8 cellular contexts compared by ENCODE assay signal in the genomic region with DNA sequence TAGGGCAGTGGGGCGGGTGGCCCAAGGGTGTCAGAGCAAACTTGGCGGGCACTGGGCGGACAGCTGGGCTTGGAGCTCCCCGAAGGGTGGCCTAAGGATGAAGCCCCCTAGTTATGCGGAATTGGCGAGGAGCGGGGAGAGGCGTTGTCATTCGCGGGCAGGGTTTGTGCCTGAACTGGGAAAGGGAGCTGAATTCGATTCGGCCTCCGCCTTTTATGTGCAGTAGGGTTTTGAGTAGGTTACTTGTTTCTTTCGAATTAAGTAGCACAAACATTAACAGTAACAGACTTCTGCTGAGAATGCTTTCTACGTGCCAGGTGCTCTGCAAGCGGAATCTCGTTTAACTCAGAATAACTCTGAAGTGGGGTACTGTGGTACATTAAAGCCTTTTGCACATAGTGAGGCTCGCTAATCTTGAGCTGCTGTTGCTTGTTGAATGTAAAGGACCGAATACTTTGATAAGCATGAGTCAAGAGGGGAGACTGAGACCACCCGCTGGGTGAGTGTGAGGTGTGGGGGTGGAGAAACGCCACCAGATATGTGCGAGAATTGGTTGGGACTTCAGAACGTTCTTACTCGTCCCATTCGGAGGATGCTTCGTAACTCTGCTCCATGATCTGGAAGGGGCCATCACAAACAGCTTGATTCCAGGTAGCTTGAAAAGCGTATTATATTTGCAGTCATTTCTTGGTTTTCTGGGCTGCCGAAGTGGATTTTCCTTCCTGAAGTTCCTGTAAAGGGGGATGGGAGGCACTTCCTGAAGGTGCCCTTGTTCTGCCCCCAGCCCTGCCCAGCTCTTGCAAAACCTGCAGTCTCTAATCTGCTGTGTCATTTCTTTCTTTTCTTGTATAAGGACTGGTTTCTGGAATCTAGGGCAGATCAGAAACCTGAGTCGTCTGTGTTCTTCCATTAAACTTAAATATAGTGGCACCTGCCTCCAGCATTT. TPM values are rescaled to one million over a fixed set of nuclear protein-coding genes. Genes with fewer than 3 reads are reported as not detected.
A peak's percentile ranks its signal among the peaks of the same experiment; 100 is the strongest.
DNase-seq lines count a peak whose midpoint lies in the region; ATAC-seq and TF ChIP-seq lines count a peak whose summit lies in the region.

No MANE protein-coding gene starts in this region.

- H3K4me3 Mint-ChIP-seq in naive thymus-derived CD4-positive, alpha-beta T cell: peak overlapping the region; percentile 95 to 99 (median 96)

- H3K4me1 ChIP-seq in duodenal mucosa (ENCODE audit: control insufficient read depth in 1 of 2, insufficient read depth in 2 of 2, low read length in 2 of 2): peaks cover 21 to 25% of the 10 kb centered on the region in 2 donors
- peaks cover 16 to 20% of the 10 kb centered on the region in 2 donors for H3K4me1 ChIP-seq in naive thymus-derived CD4-positive, alpha-beta T cell (ENCODE audit: control insufficient read depth in 2 of 2, insufficient read depth in 2 of 2, low read length in 2 of 2)

- CTCF ChIA-PET in RWPE1 (lab: Yijun Ruan, JAX): interaction anchor here (0.5 to 1.8 kb wide), 20 partner anchors 11 to 407 kb away, joined by 3 to 17 read pairs (median 4); a partner anchor contains a TSS
- CTCF ChIA-PET in naive thymus-derived CD4-positive, alpha-beta T cell (lab: Charles Lee): interaction anchor here (0.6 to 3.7 kb wide), 9 partner anchors 11 to 170 kb away, joined by 3 to 24 read pairs (median 4); a partner anchor contains a TSS

- TF ChIP-seq CTCF in RWPE1 (conservative IDR thresholded peaks at IDR 0.05; ENCODE audit: low read depth): no peak

- POLR2A ChIA-PET in RWPE1 (lab: Yijun Ruan, JAX; ENCODE audit: low non-redundant PET): interaction anchor here (0.6 to 1.2 kb wide), 6 partner anchors 11 to 864 kb away, joined by 4 to 8 read pairs (median 5); a partner anchor contains a TSS
- POLR2A ChIA-PET in naive thymus-derived CD4-positive, alpha-beta T cell (lab: Charles Lee): interaction anchor here (0.8 to 5.7 kb wide), 18 partner anchors 8 to 652 kb away, joined by 3 to 93 read pairs (median 4); a partner anchor contains a TSS

- no peaks in the 10 kb centered on the region for H3K27me3 ChIP-seq in duodenal mucosa (ENCODE audit: control insufficient read depth in 1 of 2, insufficient read depth in 2 of 2, low read length in 2 of 2)
- no peaks in the 10 kb centered on the region for H3K27me3 ChIP-seq in naive thymus-derived CD4-positive, alpha-beta T cell (ENCODE audit: control insufficient read depth in 2 of 2, insufficient read depth in 2 of 2, low read length in 2 of 2)

- peak overlapping the region; percentile 94 to 99 (median 96) for H3K27ac Mint-ChIP-seq in naive thymus-derived CD4-positive, alpha-beta T cell

- peaks cover 0 to 4% (median 0%) of the 10 kb centered on the region in 11 donors for H3K9me3 Mint-ChIP-seq in naive thymus-derived CD4-positive, alpha-beta T cell

- H3K4me1 Mint-ChIP-seq in naive thymus-derived CD4-positive, alpha-beta T cell: peaks cover 12 to 38% (median 27%) of the 10 kb centered on the region in 7 donors

- ATAC-seq in Right ventricle myocardium inferior: no peak
- ATAC-seq in left ventricle myocardium superior: no peak
- ATAC-seq in naive thymus-derived CD4-positive, alpha-beta T cell: no peak
- ATAC-seq in HG03565 (IDR thresholded peaks at IDR 0.05; ENCODE audit: unreplicated experiment): no peak
- ATAC-seq in GM18867 (IDR thresholded peaks at IDR 0.05; ENCODE audit: unreplicated experiment): no peak

- peak overlapping the region; percentile 80 for H3K27ac ChIP-seq in RWPE1
- peak overlapping the region; percentile 91 for H3K27ac ChIP-seq in duodenal mucosa (ENCODE audit: low read depth, low read length)
- peak overlapping the region; percentile 91 for H3K27ac ChIP-seq in naive thymus-derived CD4-positive, alpha-beta T cell (ENCODE audit: low read depth, low read length)

- peaks cover 0 to 15% (median 0%) of the 10 kb centered on the region in 5 donors for H3K36me3 Mint-ChIP-seq in naive thymus-derived CD4-positive, alpha-beta T cell

- intact Hi-C loops in Right ventricle myocardium inferior (cut with DNase I) (loop anchor here (5.0 to 10.0 kb wide), 5 partner anchors 34 to 392 kb away; a partner anchor contains a TSS), left ventricle myocardium superior (cut with micrococcal nuclease) (no loop called here)
- intact Hi-C loops in naive thymus-derived CD4-positive, alpha-beta T cell (cut with micrococcal nuclease): loop anchor here in 1 of 2 donors (5.0 kb wide), 1 partner anchor 921 kb away; a partner anchor contains a TSS

- peak overlapping the region; percentile 98 to 99 for H3K4me3 ChIP-seq in duodenal mucosa (ENCODE audit: low read depth in 1 of 2, low read length in 2 of 2)
- peak overlapping the region; percentile 89 for H3K4me3 ChIP-seq in naive thymus-derived CD4-positive, alpha-beta T cell (ENCODE audit: low read length)

- H3K36me3 ChIP-seq in duodenal mucosa (ENCODE audit: control insufficient read depth in 1 of 2, insufficient read depth in 2 of 2, low read length in 2 of 2): peaks cover 18 to 34% of the 10 kb centered on the region in 2 donors
- peaks cover 4 to 41% (median 5%) of the 10 kb centered on the region in 3 experiments for H3K36me3 ChIP-seq in naive thymus-derived CD4-positive, alpha-beta T cell (ENCODE audit: control insufficient read depth in 2 of 3, insufficient read depth in 3 of 3, low read length in 3 of 3)

- peak; percentile 74 for DNase-seq in Right ventricle myocardium inferior (ENCODE audit: missing footprints)
- DNase-seq in left ventricle myocardium superior: no peak
- peak; percentile 34 for DNase-seq in RWPE1 (ENCODE audit: low spot score)
- DNase-seq in naive thymus-derived CD4-positive, alpha-beta T cell: peak in 1 of 9 donors; percentile 14
- no peak for DNase-seq in NCI-H128 (lab: John Stamatoyannopoulos, UW; ENCODE audit: unreplicated experiment)

- peaks cover 0 to 3% (median 0%) of the 10 kb centered on the region in 5 donors for H3K27me3 Mint-ChIP-seq in naive thymus-derived CD4-positive, alpha-beta T cell

- H3K9ac ChIP-seq in duodenal mucosa (ENCODE audit: low read depth in 1 of 2, low read length in 2 of 2): peak overlapping the region; percentile 94 to 99

- H3K9me3 ChIP-seq in duodenal mucosa (ENCODE audit: control insufficient read depth in 1 of 2, low read length in 2 of 2): no peaks in the 10 kb centered on the region
- no peaks in the 10 kb centered on the region for H3K9me3 ChIP-seq in naive thymus-derived CD4-positive, alpha-beta T cell (ENCODE audit: control insufficient read depth in 2 of 3, low read length in 3 of 3)

RNA-seq across cellular contexts. Expression of a gene that starts 0.9 kb away (rescaled TPM):
- 65.4 TPM for total RNA-seq in Right ventricle myocardium inferior
- total RNA-seq in left ventricle myocardium superior: 53.4 TPM
- total RNA-seq in naive thymus-derived CD4-positive, alpha-beta T cell: 100 to 1,000 TPM in 1 of 5 experiments, 10 to 100 TPM in 4; 47.9 to 100 (median 53.1) TPM
- polyA plus RNA-seq in naive thymus-derived CD4-positive, alpha-beta T cell: 100 to 1,000 TPM; 104 to 153 TPM

RNA-seq across cellular contexts. Expression of a gene that starts 33.0 kb away (rescaled TPM):
- total RNA-seq in Right ventricle myocardium inferior: 4.5 TPM
- 7.6 TPM for total RNA-seq in left ventricle myocardium superior
- total RNA-seq in naive thymus-derived CD4-positive, alpha-beta T cell: 10 to 100 TPM; 35.6 to 44.3 (median 40.7) TPM
- 10 to 100 TPM; 32.1 to 37.7 TPM for polyA plus RNA-seq in naive thymus-derived CD4-positive, alpha-beta T cell

RNA-seq across cellular contexts. Expression of a gene that starts 39.6 kb away (rescaled TPM):
- total RNA-seq in Right ventricle myocardium inferior (0.30 TPM), left ventricle myocardium superior (0.47 TPM)
- 10 to 100 TPM; 28.3 to 80.7 (median 29.7) TPM for total RNA-seq in naive thymus-derived CD4-positive, alpha-beta T cell
- polyA plus RNA-seq in naive thymus-derived CD4-positive, alpha-beta T cell: 10 to 100 TPM; 11.0 to 13.7 TPM

Comparison
In these comparisons a context has a peak if more than half of its experiments do, and no peak if none do; other contexts are left out.
1. DNase-seq: peak in Right ventricle myocardium inferior (single experiment) and RWPE1 (single experiment); none in left ventricle myocardium superior (single experiment) and NCI-H128 (single experiment).
2. RNA of a gene that starts 39.6 kb away (total RNA-seq): 28.3 to 80.7 TPM in naive thymus-derived CD4-positive, alpha-beta T cell; 0.47 TPM in left ventricle myocardium superior (single experiment) and 0.30 TPM in Right ventricle myocardium inferior (single experiment); every median in the first group is over 10 times any median in the second.
3. Peak in every context shown above with its lines, with median percentiles within 50 percentile points of each other: H3K27ac ChIP-seq.